In the genomic region with DNA sequence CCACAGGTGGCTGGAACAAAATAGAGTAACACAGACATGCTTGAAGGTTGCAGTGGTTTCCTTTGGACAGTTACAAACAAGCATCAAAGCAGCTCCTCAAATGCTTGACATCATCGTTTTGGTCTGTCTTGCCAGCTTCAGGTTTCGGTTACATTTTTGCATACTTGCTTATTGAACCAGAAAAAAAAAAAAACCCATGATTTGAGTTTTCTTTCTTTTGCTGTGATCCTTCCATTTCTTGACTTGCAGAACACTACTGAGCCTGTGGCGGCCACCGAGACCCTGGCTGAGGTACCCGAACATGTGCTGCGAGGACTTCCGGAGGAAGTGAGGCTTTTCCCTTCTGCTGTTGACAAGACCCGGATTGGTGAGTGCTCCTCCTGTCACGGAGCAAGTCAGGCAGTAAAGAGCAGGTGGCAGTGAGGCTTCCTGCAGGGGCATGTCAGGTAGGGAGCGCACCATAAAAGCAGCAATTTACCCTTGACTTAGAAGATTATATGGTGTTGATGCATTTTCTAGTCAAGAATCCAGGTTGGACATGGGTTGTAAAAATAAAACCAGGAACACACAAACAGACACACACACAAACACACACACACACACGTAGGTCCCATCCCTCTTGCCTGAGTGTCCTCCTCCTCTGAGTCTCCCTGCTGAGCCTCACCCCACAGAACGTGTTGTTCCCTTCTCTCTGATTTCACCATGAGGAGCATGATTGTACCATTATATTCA, we compare ENCODE assay signal across 8 cellular contexts. TPM values are rescaled to one million over a fixed set of nuclear protein-coding genes. Genes with fewer than 3 reads are reported as not detected.
DNase-seq lines count a peak whose midpoint lies in the region; ATAC-seq and TF ChIP-seq lines count a peak whose summit lies in the region.

No MANE protein-coding gene starts in this region.

- peak overlapping the region; percentile 43 for H3K4me3 ChIP-seq in GM12864 (ENCODE audit: low read depth, low read length)
- H3K4me3 ChIP-seq in MG63: no peak overlapping the region
- H3K4me3 ChIP-seq in gastroesophageal sphincter: no peak overlapping the region

- H3K36me3 ChIP-seq in MG63 (no peaks in the 10 kb centered on the region), gastroesophageal sphincter (peaks cover 0 to 7% of the 10 kb centered on the region in 2 donors)

- H3K9me3 Mint-ChIP-seq in immature natural killer cell: no peaks in the 10 kb centered on the region

- peaks cover 0 to 40% (median 0%) of the 10 kb centered on the region in 3 donors for H3K4me1 ChIP-seq in gastroesophageal sphincter

- H3K27me3 ChIP-seq in MG63 (no peaks in the 10 kb centered on the region), gastroesophageal sphincter (no peaks in the 10 kb centered on the region)

- H3K36me3 Mint-ChIP-seq in immature natural killer cell: no peaks in the 10 kb centered on the region

- H3K4me3 Mint-ChIP-seq in immature natural killer cell: peak overlapping the region; percentile 85 to 91 (median 87)

- no peak overlapping the region for H3K27ac ChIP-seq in gastroesophageal sphincter

- peak; percentile 84 for ATAC-seq in GM21576 (IDR thresholded peaks at IDR 0.05; ENCODE audit: unreplicated experiment)
- no peak for ATAC-seq in gastroesophageal sphincter

- peaks cover 67 to 76% of the 10 kb centered on the region in 2 donors for H3K4me1 Mint-ChIP-seq in immature natural killer cell

- peaks cover 4 to 12% (median 12%) of the 10 kb centered on the region in 3 donors for H3K27me3 Mint-ChIP-seq in immature natural killer cell (ENCODE audit: low read depth in 3 of 3)

- TF ChIP-seq POLR2A in gastroesophageal sphincter (IDR thresholded peaks at IDR 0.05): no peak

- no peaks in the 10 kb centered on the region for H3K9me3 ChIP-seq in MG63
- H3K9me3 ChIP-seq in gastroesophageal sphincter: no peaks in the 10 kb centered on the region

- DNase-seq in GM12864 (ENCODE audit: low read depth): peak; percentile 97
- peak; percentile 23 for DNase-seq in MG63
- peak; percentile 72 for DNase-seq in activated T-cell treated with anti-CD3 and anti-CD28 coated beads for 24 hours (ENCODE audit: low read depth)
- peak; percentile 79 to 83 (median 83) for DNase-seq in immature natural killer cell
- DNase-seq in stimulated activated CD8-positive, alpha-beta memory T cell treated with anti-CD3 and anti-CD28 coated beads, Interleukin-12 subunit alpha, Interleukin-12 subunit beta, amount 100 ng/mL, for 4 hours (ENCODE audit: low read depth): peak; percentile 57
- no peak for DNase-seq in SW480 (ENCODE audit: low spot score)

- peak; percentile 23 for TF ChIP-seq CTCF in GM12864 (IDR thresholded peaks at IDR 0.05; ENCODE audit: low read depth, low read length, missing control alignments)
- TF ChIP-seq CTCF in gastroesophageal sphincter (IDR thresholded peaks at IDR 0.05): no peak

- TF ChIP-seq EP300 in gastroesophageal sphincter (IDR thresholded peaks at IDR 0.05): no peak

- 53 to 75% methylated on average over 8 to 9 of the region's 12 CpGs for WGBS in gastroesophageal sphincter (ENCODE audit: low coverage in 1 of 2), 2 donors

- H3K27ac Mint-ChIP-seq in immature natural killer cell: peak overlapping the region; percentile 94 to 100 (median 98)

RNA-seq across cellular contexts. Expression of gene PRDM2, which starts 30.9 kb away (rescaled TPM):
- total RNA-seq in MG63 (2014; rRNA removed; shearing (Covaris generic); ENCODE audit: low replicate concordance): 0.79 and 2.1 TPM in 2 replicates
- 10 to 100 TPM in 2 of 3 donors, 1 to 10 TPM in 1; 9.6 to 34.1 (median 10.8) TPM for polyA plus RNA-seq in immature natural killer cell
- total RNA-seq in gastroesophageal sphincter: 10 to 100 TPM; 23.7 to 55.6 (median 43.0) TPM
